3 cellular contexts compared by ENCODE assay signal in genomic region chr1:86214605-86215004, GRCh38.
TF ChIP-seq lines count a peak whose summit lies in the region.

No MANE protein-coding gene starts in this region.

TF ChIP-seq in HepG2, 621 proteins besides CTCF, POLR2A, EP300 and RAD21:
- TF ChIP-seq CEBPB (IDR thresholded peaks at IDR 0.05; ENCODE audit: borderline replicate concordance, low read depth, low read length) (peak; percentile 54; the same call in 1 of the 2 replicates), KLF16 (CRISPR knock-in tag; IDR thresholded peaks at IDR 0.05) (no peak), HNRNPK (IDR thresholded peaks at IDR 0.05; ENCODE audit: low read depth, low read length, poor library complexity, severe bottlenecking) (peak; percentile 83), SMAD3 (CRISPR knock-in tag; IDR thresholded peaks at IDR 0.05) (no peak)
TF ChIP-seq in HepG2: peak in this region for 2.

TF ChIP-seq in Ishikawa, 13 proteins besides CTCF, POLR2A, EP300 and RAD21:
- TF ChIP-seq EGR1 (IDR thresholded peaks at IDR 0.05) (no peak), TAF1 (IDR thresholded peaks at IDR 0.05; ENCODE audit: low read depth) (no peak), CEBPB (IDR thresholded peaks at IDR 0.05) (peak; percentile 76)

TF ChIP-seq in H1, 55 proteins besides CTCF, POLR2A, EP300 and RAD21:
- no peak for TF ChIP-seq SRF (IDR thresholded peaks at IDR 0.05; ENCODE audit: low read depth, low read length)
- TF ChIP-seq CEBPB (IDR thresholded peaks at IDR 0.05; ENCODE audit: low read depth, low read length): peak; percentile 81; the same call in 1 of the 2 replicates
TF ChIP-seq in H1: peak in this region for 1.
